In genomic region chr14:37565550-37565949, GRCh38 we compare ENCODE assay signal across 3 cellular contexts.
A peak's percentile ranks its signal among the peaks of the same experiment; 100 is the strongest.
TF ChIP-seq lines count a peak whose summit lies in the region.

No MANE protein-coding gene starts in this region.

TF ChIP-seq in Ishikawa, 13 proteins besides CTCF, POLR2A, EP300 and RAD21:
- no peak for TF ChIP-seq FOXM1 (IDR thresholded peaks at IDR 0.05; ENCODE audit: borderline replicate concordance, low read depth)
- no peak for TF ChIP-seq TCF12 (IDR thresholded peaks at IDR 0.05; ENCODE audit: low read depth)
- no peak for TF ChIP-seq MAX (IDR thresholded peaks at IDR 0.05)
- TF ChIP-seq TAF1 (IDR thresholded peaks at IDR 0.05; ENCODE audit: low read depth): no peak
- TF ChIP-seq ZBTB7A (IDR thresholded peaks at IDR 0.05; ENCODE audit: low read depth): no peak
- TF ChIP-seq TEAD4 (IDR thresholded peaks at IDR 0.05): no peak
- no peak for TF ChIP-seq REST (IDR thresholded peaks at IDR 0.05; ENCODE audit: low read depth)
- no peak for TF ChIP-seq USF1 (IDR thresholded peaks at IDR 0.05)
- no peak for TF ChIP-seq CEBPB (IDR thresholded peaks at IDR 0.05)
- TF ChIP-seq NFIC (IDR thresholded peaks at IDR 0.05): no peak
- TF ChIP-seq EGR1 (IDR thresholded peaks at IDR 0.05): no peak

TF ChIP-seq in WTC11, 78 proteins besides CTCF, POLR2A, EP300 and RAD21:
- 0 out of 2 replicates have a peak, but pooled peaks have one; percentile 22 for TF ChIP-seq GABPB1 (CRISPR knock-in tag; IDR thresholded peaks at IDR 0.05)
- TF ChIP-seq ARID4B (CRISPR knock-in tag; IDR thresholded peaks at IDR 0.05; ENCODE audit: borderline replicate concordance): no peak

TF ChIP-seq in HepG2, 621 proteins besides CTCF, POLR2A, EP300 and RAD21 (continued from another document and continues in another):
- TF ChIP-seq AGO2 (optimal IDR thresholded peaks at IDR 0.05; ENCODE audit: low read depth, low read length) (no peak), POGK (CRISPR knock-in tag; conservative IDR thresholded peaks at IDR 0.05) (0 out of 2 replicates have a peak, but pooled peaks have one; percentile 31), PHF5A (CRISPR knock-in tag; IDR thresholded peaks at IDR 0.05; ENCODE audit: low read depth, unreplicated experiment) (peak; percentile 44), SP140L (CRISPR knock-in tag; IDR thresholded peaks at IDR 0.05; ENCODE audit: borderline replicate concordance) (no peak), RBM22 (optimal IDR thresholded peaks at IDR 0.05; ENCODE audit: low read length) (no peak), TOE1 (CRISPR knock-in tag; IDR thresholded peaks at IDR 0.05) (peak; percentile 51; the same call in 1 of the 2 replicates), ISL2 (CRISPR knock-in tag; IDR thresholded peaks at IDR 0.05) (peak; percentile 68; the same call in 1 of the 2 replicates), SUZ12 (IDR thresholded peaks at IDR 0.05; ENCODE audit: low read depth, low read length) (no peak), GTF3A (CRISPR knock-in tag; conservative IDR thresholded peaks at IDR 0.05) (no peak), FOXJ3 (CRISPR knock-in tag; IDR thresholded peaks at IDR 0.05; ENCODE audit: borderline replicate concordance) (peak; percentile 31; the same call in 1 of the 2 replicates), SRSF4 (IDR thresholded peaks at IDR 0.05; ENCODE audit: low read depth, low read length, poor library complexity, severe bottlenecking) (no peak), MAF1 (CRISPR knock-in tag; IDR thresholded peaks at IDR 0.05; ENCODE audit: borderline replicate concordance) (no peak), ZNF362 (CRISPR knock-in tag; IDR thresholded peaks at IDR 0.05; ENCODE audit: borderline replicate concordance) (no peak), ZNF10 (CRISPR knock-in tag; IDR thresholded peaks at IDR 0.05; ENCODE audit: borderline replicate concordance, low read depth) (no peak), MIXL1 (CRISPR knock-in tag; IDR thresholded peaks at IDR 0.05) (peak; percentile 94), THYN1 (CRISPR knock-in tag; IDR thresholded peaks at IDR 0.05; ENCODE audit: borderline replicate concordance, low read depth) (no peak), ARID5B (CRISPR knock-in tag; IDR thresholded peaks at IDR 0.05) (peak; percentile 51; the same call in 1 of the 2 replicates), TEF (CRISPR knock-in tag; IDR thresholded peaks at IDR 0.05) (no peak), RBFOX2 (IDR thresholded peaks at IDR 0.05; ENCODE audit: low read depth, low read length) (no peak), HOXA5 (CRISPR knock-in tag; IDR thresholded peaks at IDR 0.05) (peak; percentile 13; the same call in 1 of the 2 replicates), ERF (CRISPR knock-in tag; IDR thresholded peaks at IDR 0.05) (0 out of 2 replicates have a peak, but pooled peaks have one; percentile 62), ZBTB49 (CRISPR knock-in tag; IDR thresholded peaks at IDR 0.05; ENCODE audit: borderline replicate concordance) (no peak), FOXA1 (IDR thresholded peaks at IDR 0.05) (no peak), FOXA1 (CRISPR knock-in tag; IDR thresholded peaks at IDR 0.05) (no peak), SOX6 (IDR thresholded peaks at IDR 0.05) (no peak), SOX6 (CRISPR knock-in tag; IDR thresholded peaks at IDR 0.05) (0 out of 2 replicates have a peak, but pooled peaks have one; percentile 27), ZMYM4 (CRISPR knock-in tag; IDR thresholded peaks at IDR 0.05) (peak; percentile 76; the same call in 1 of the 2 replicates), PLSCR1 (CRISPR knock-in tag; IDR thresholded peaks at IDR 0.05; ENCODE audit: borderline replicate concordance) (no peak), IRX3 (CRISPR knock-in tag; IDR thresholded peaks at IDR 0.05; ENCODE audit: borderline replicate concordance, low read depth) (no peak), SAP130 (CRISPR knock-in tag; IDR thresholded peaks at IDR 0.05; ENCODE audit: low read depth) (no peak; the same call in 1 of the 2 replicates), SMAD3 (CRISPR knock-in tag; IDR thresholded peaks at IDR 0.05) (peak; percentile 65; the same call in 1 of the 2 replicates), ZNF337 (CRISPR knock-in tag; IDR thresholded peaks at IDR 0.05; ENCODE audit: borderline replicate concordance, low read depth) (peak; percentile 63; the same call in 1 of the 2 replicates), AFF4 (CRISPR knock-in tag; IDR thresholded peaks at IDR 0.05) (no peak), TRAFD1 (CRISPR knock-in tag; IDR thresholded peaks at IDR 0.05; ENCODE audit: borderline replicate concordance) (no peak), FUBP1 (CRISPR knock-in tag; IDR thresholded peaks at IDR 0.05; ENCODE audit: borderline replicate concordance) (no peak), KLF12 (CRISPR knock-in tag; IDR thresholded peaks at IDR 0.05; ENCODE audit: borderline replicate concordance) (peak; percentile 48; the same call in 1 of the 2 replicates), MXD4 (CRISPR knock-in tag; IDR thresholded peaks at IDR 0.05) (0 out of 2 replicates have a peak, but pooled peaks have one; percentile 14)
